In the genomic region with DNA sequence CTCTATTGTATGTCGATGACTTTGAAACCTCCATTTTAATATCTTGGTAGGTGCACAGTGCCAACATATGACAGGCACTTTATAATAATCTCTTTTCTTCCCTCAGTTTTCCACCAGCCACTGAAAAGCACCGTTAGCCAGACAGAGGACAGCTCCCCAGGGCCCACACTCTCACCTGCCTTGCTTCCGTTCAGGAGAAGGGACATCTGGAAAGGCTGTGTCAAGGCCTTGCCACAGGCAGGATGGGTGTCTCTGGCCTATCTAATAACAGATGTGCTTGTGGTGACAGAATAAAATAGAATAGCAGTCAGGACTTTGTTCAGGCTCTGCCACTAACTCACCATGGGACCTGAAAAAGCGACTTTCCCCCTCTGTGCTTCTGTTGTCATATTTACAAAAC, we compare ENCODE assay signal across 13 cellular contexts.
A peak's percentile ranks its signal among the peaks of the same experiment; 100 is the strongest.
DNase-seq lines count a peak whose midpoint lies in the region; TF ChIP-seq lines count a peak whose summit lies in the region.
"Had no signal": no experiment of that assay in that cellular context is flagged by ENCODE, and none has a peak within 500 bp of the region (broad histone marks: within the 10 kb centered on the region; RNA-seq: fewer than 3 reads in every experiment).

No MANE protein-coding gene starts in this region.

- no peaks in the 10 kb centered on the region for H3K36me3 Mint-ChIP-seq in neural progenitor cell
- H3K36me3 Mint-ChIP-seq in nephron progenitor cell (ENCODE audit: low read depth) = no peaks in the 10 kb centered on the region
- H3K36me3 Mint-ChIP-seq: CD4-positive, alpha-beta memory T cell had no signal

- CTCF ChIA-PET in HEK293T (lab: Yijun Ruan, JAX) = no interaction called here

- no peak overlapping the region for H3K4me3 Mint-ChIP-seq in neural progenitor cell
- H3K4me3 Mint-ChIP-seq in nephron progenitor cell = no peak overlapping the region
- H3K4me3 Mint-ChIP-seq: CD4-positive, alpha-beta memory T cell; GM23338 had no signal

- peaks cover 20% of the 10 kb centered on the region for H3K27me3 Mint-ChIP-seq in neural progenitor cell (ENCODE audit: insufficient read depth, low read depth)
- peaks cover 34% of the 10 kb centered on the region for H3K27me3 Mint-ChIP-seq in nephron progenitor cell (ENCODE audit: low read depth, poor library complexity)

- H3K9me3 ChIP-seq in BLaER1 = no peaks in the 10 kb centered on the region
- no peaks in the 10 kb centered on the region for H3K9me3 ChIP-seq in neural progenitor cell (ENCODE audit: low read depth)

- H3K27me3 ChIP-seq in BLaER1 (no peaks in the 10 kb centered on the region), neural progenitor cell (no peaks in the 10 kb centered on the region)

- H3K27ac Mint-ChIP-seq in neural progenitor cell = peak overlapping the region; percentile 88
- H3K27ac Mint-ChIP-seq in nephron progenitor cell = no peak overlapping the region
- H3K27ac Mint-ChIP-seq: GM23338 had no signal

- H3K9me3 Mint-ChIP-seq in neural progenitor cell = no peaks in the 10 kb centered on the region
- no peaks in the 10 kb centered on the region for H3K9me3 Mint-ChIP-seq in nephron progenitor cell
- H3K9me3 Mint-ChIP-seq: CD4-positive, alpha-beta memory T cell; GM23338 had no signal

- H3K36me3 ChIP-seq in BLaER1 (no peaks in the 10 kb centered on the region), neural progenitor cell (no peaks in the 10 kb centered on the region)

- H3K79me2 ChIP-seq in neural progenitor cell (ENCODE audit: low read depth) = no peaks in the 10 kb centered on the region

- H3K9ac ChIP-seq in BLaER1 (no peak overlapping the region), neural progenitor cell (no peak overlapping the region)

- TF ChIP-seq CTCF in neural progenitor cell (IDR thresholded peaks at IDR 0.05) = no peak
- TF ChIP-seq CTCF in nephron progenitor cell (IDR thresholded peaks at IDR 0.05) = no peak

- DNase-seq in LHCN-M2 (ENCODE audit: low read depth) (peak; percentile 19), RPMI7951 (ENCODE audit: low read depth) (peak; percentile 37), neural progenitor cell (ENCODE audit: low spot score) (no peak), T-helper 2 cell (no peak), HEK293T (ENCODE audit: extremely low spot score) (no peak), nephron progenitor cell (no peak)
- DNase-seq: C1 segment of cervical spinal cord; CD4-positive, alpha-beta memory T cell; DMS79; H7 had no signal

- H3K4me2 ChIP-seq in BLaER1 (peak overlapping the region; percentile 27), neural progenitor cell (no peak overlapping the region)
- H3K4me2 ChIP-seq: GM23338 had no signal

- H3K4me1 ChIP-seq in BLaER1 = peaks cover 44% of the 10 kb centered on the region
- peaks cover 28% of the 10 kb centered on the region for H3K4me1 ChIP-seq in neural progenitor cell

- H3K27ac ChIP-seq in BLaER1 = no peak overlapping the region
- no peak overlapping the region for H3K27ac ChIP-seq in neural progenitor cell

- no peak overlapping the region for H3K4me3 ChIP-seq in BLaER1
- no peak overlapping the region for H3K4me3 ChIP-seq in neural progenitor cell
- H3K4me3 ChIP-seq: GM12878, GM23338 had no signal

- H4K20me1 ChIP-seq in BLaER1 (no peaks in the 10 kb centered on the region), neural progenitor cell (ENCODE audit: low read depth) (no peaks in the 10 kb centered on the region)

- H3F3A ChIP-seq in neural progenitor cell (ENCODE audit: low read depth) = peaks cover 13% of the 10 kb centered on the region

- POLR2A ChIA-PET in HEK293T (lab: Yijun Ruan, JAX) = no interaction called here

- no peak overlapping the region for H2AFZ ChIP-seq in neural progenitor cell (replicated peaks)
- H2AFZ ChIP-seq: GM23338 had no signal

- H3K4me1 Mint-ChIP-seq in neural progenitor cell (peaks cover 74% of the 10 kb centered on the region), nephron progenitor cell (peaks cover 33% of the 10 kb centered on the region)
- H3K4me1 Mint-ChIP-seq: CD4-positive, alpha-beta memory T cell had no signal

TF ChIP-seq in HEK293T, 16 proteins besides CTCF, POLR2A, EP300 and RAD21:
- no peak for TF ChIP-seq SP1 (IDR thresholded peaks at IDR 0.05)
- no peak for TF ChIP-seq FOXA1 (IDR thresholded peaks at IDR 0.05)
- no peak for TF ChIP-seq NFRKB (IDR thresholded peaks at IDR 0.05)
- TF ChIP-seq LEF1 (IDR thresholded peaks at IDR 0.05; ENCODE audit: borderline replicate concordance) = no peak
- TF ChIP-seq, protein P1, sequence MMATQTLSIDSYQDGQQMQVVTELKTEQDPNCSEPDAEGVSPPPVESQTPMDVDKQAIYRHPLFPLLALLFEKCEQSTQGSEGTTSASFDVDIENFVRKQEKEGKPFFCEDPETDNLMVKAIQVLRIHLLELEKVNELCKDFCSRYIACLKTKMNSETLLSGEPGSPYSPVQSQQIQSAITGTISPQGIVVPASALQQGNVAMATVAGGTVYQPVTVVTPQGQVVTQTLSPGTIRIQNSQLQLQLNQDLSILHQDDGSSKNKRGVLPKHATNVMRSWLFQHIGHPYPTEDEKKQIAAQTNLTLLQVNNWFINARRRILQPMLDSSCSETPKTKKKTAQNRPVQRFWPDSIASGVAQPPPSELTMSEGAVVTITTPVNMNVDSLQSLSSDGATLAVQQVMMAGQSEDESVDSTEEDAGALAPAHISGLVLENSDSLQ (IDR thresholded peaks at IDR 0.05) = no peak
- TF ChIP-seq SUZ12 (IDR thresholded peaks at IDR 0.05) = no peak
- no peak for TF ChIP-seq CTBP1 (IDR thresholded peaks at IDR 0.05; ENCODE audit: borderline replicate concordance)
- no peak for TF ChIP-seq L3MBTL2 (conservative IDR thresholded peaks at IDR 0.05)
- no peak for TF ChIP-seq FOXK2 (IDR thresholded peaks at IDR 0.05)
- no peak for TF ChIP-seq FOXM1 (IDR thresholded peaks at IDR 0.05; ENCODE audit: borderline replicate concordance)

Comparison
In these comparisons a context has a peak if more than half of its experiments do, and no peak if none do; other contexts are left out.
1. DNase-seq: peak in LHCN-M2 (single experiment) and RPMI7951 (single experiment); none in neural progenitor cell (single experiment), T-helper 2 cell (0 of 5), HEK293T (single experiment) and nephron progenitor cell (single experiment).